12 cellular contexts compared by ENCODE assay signal in genomic region chr20:51388756-51389542, GRCh38.
A peak's percentile ranks its signal among the peaks of the same experiment; 100 is the strongest.
DNase-seq lines count a peak whose midpoint lies in the region; ATAC-seq and TF ChIP-seq lines count a peak whose summit lies in the region.
"Had no signal": no experiment of that assay in that cellular context is flagged by ENCODE, and none has a peak within 500 bp of the region (broad histone marks: within the 10 kb centered on the region; RNA-seq: fewer than 3 reads in every experiment).

No MANE protein-coding gene starts in this region.

- no peaks in the 10 kb centered on the region for H3F3A ChIP-seq in OCI-LY1 (ENCODE audit: insufficient read depth, low read length)

- no peaks in the 10 kb centered on the region for H3K27me3 Mint-ChIP-seq in activated CD4-positive, alpha-beta T cell treated with anti-CD3 and anti-CD28 coated beads for 36 hours
- H3K27me3 Mint-ChIP-seq in central memory CD8-positive, alpha-beta T cell, result no peaks in the 10 kb centered on the region
- H3K27me3 Mint-ChIP-seq in progenitor cell of endocrine pancreas, result peaks cover 10% of the 10 kb centered on the region

- H3K4me1 ChIP-seq in OCI-LY1 (ENCODE audit: insufficient read depth, low read length, severe bottlenecking) (peaks cover 80% of the 10 kb centered on the region), ovary (ENCODE audit: insufficient read depth) (peaks cover 1% of the 10 kb centered on the region)

- no peak for ATAC-seq in activated CD4-positive, alpha-beta T cell treated with anti-CD3 and anti-CD28 coated beads for 36 hours
- ATAC-seq in central memory CD8-positive, alpha-beta T cell (replicated peaks; ENCODE audit: extremely low read depth, poor library complexity, severe bottlenecking), result no peak
- ATAC-seq in omental fat pad (ENCODE audit: low FRiP score) (no peak), HG02852 (IDR thresholded peaks at IDR 0.05; ENCODE audit: unreplicated experiment) (no peak)

- peaks cover 66% of the 10 kb centered on the region for H3K4me1 Mint-ChIP-seq in activated CD4-positive, alpha-beta T cell treated with anti-CD3 and anti-CD28 coated beads for 36 hours
- peaks cover 77% of the 10 kb centered on the region for H3K4me1 Mint-ChIP-seq in central memory CD8-positive, alpha-beta T cell
- peaks cover 24% of the 10 kb centered on the region for H3K4me1 Mint-ChIP-seq in progenitor cell of endocrine pancreas (ENCODE audit: low read depth)

- H2AFZ ChIP-seq in OCI-LY1 (ENCODE audit: low read length), result no peak overlapping the region

- no peak for TF ChIP-seq EP300 in ovary (IDR thresholded peaks at IDR 0.05)

- no peaks in the 10 kb centered on the region for H3K27me3 ChIP-seq in OCI-LY1 (ENCODE audit: insufficient read depth, low read length)
- H3K27me3 ChIP-seq in ovary, result no peaks in the 10 kb centered on the region

- POLR2A ChIA-PET in activated CD4-positive, alpha-beta T cell treated with anti-CD3 and anti-CD28 coated beads for 36 hours (lab: Charles Lee), result interaction anchor here (0.6 kb wide), 2 partner anchors 27 to 140 kb away, joined by 3 to 4 read pairs; no protein-coding TSS in a partner anchor

- no peaks in the 10 kb centered on the region for H3K79me2 ChIP-seq in OCI-LY1 (ENCODE audit: insufficient read depth, low read length)

- peak overlapping the region; percentile 98 for H3K27ac ChIP-seq in OCI-LY1 (ENCODE audit: low read depth, low read length, poor library complexity, severe bottlenecking)
- no peak overlapping the region for H3K27ac ChIP-seq in ovary

- H4K20me1 ChIP-seq in OCI-LY1 (ENCODE audit: insufficient read depth, low read length), result no peaks in the 10 kb centered on the region

- WGBS in ovary, 3 donors, result 65 to 71% (median 67%) methylated on average over 7 of the region's 7 CpGs

- H3K36me3 Mint-ChIP-seq in activated CD4-positive, alpha-beta T cell treated with anti-CD3 and anti-CD28 coated beads for 36 hours (ENCODE audit: low read depth), result peaks cover 54% of the 10 kb centered on the region
- peaks cover 51% of the 10 kb centered on the region for H3K36me3 Mint-ChIP-seq in central memory CD8-positive, alpha-beta T cell (ENCODE audit: insufficient read depth)
- peaks cover 4% of the 10 kb centered on the region for H3K36me3 Mint-ChIP-seq in progenitor cell of endocrine pancreas (ENCODE audit: insufficient read depth)

- DNase-seq in activated CD4-positive, alpha-beta T cell treated with anti-CD3 and anti-CD28 coated beads for 36 hours, result no peak
- no peak for DNase-seq in activated CD4-positive, alpha-beta T cell treated with anti-CD3 and anti-CD28 coated beads for 4 hours
- no peak for DNase-seq in central memory CD8-positive, alpha-beta T cell (ENCODE audit: low spot score in 2 of 2)
- DNase-seq in progenitor cell of endocrine pancreas (ENCODE audit: low spot score, unreplicated experiment) (no peak), ovary (no peak), omental fat pad (ENCODE audit: low spot score) (no peak)
- DNase-seq: activated CD8-positive, alpha-beta memory T cell treated with anti-CD3 and anti-CD28 coated beads, Interleukin-2, amount 50 U/mL, for 48 hours; cerebellar nuclear complex; GDM1; NK-92 treated with Interleukin-12 subunit alpha and Interleukin-12 subunit beta, amount 100 ng/mL, for 24 hours had no signal

- no peaks in the 10 kb centered on the region for H3K9me3 Mint-ChIP-seq in activated CD4-positive, alpha-beta T cell treated with anti-CD3 and anti-CD28 coated beads for 36 hours (ENCODE audit: low read depth)
- no peaks in the 10 kb centered on the region for H3K9me3 Mint-ChIP-seq in central memory CD8-positive, alpha-beta T cell
- no peaks in the 10 kb centered on the region for H3K9me3 Mint-ChIP-seq in progenitor cell of endocrine pancreas (ENCODE audit: low read depth)

- H3K9me2 ChIP-seq in OCI-LY1 (ENCODE audit: low read depth, low read length), result no peaks in the 10 kb centered on the region

- CTCF ChIA-PET in activated CD4-positive, alpha-beta T cell treated with anti-CD3 and anti-CD28 coated beads for 36 hours (lab: Charles Lee), result interaction anchor here (0.6 to 1.2 kb wide), 5 partner anchors 9 to 235 kb away, joined by 3 to 7 read pairs (median 4); no protein-coding TSS in a partner anchor

- no peak overlapping the region for H3K4me3 Mint-ChIP-seq in activated CD4-positive, alpha-beta T cell treated with anti-CD3 and anti-CD28 coated beads for 36 hours
- H3K4me3 Mint-ChIP-seq in central memory CD8-positive, alpha-beta T cell, result peak overlapping the region; percentile 56
- no peak overlapping the region for H3K4me3 Mint-ChIP-seq in progenitor cell of endocrine pancreas (ENCODE audit: low read depth)

- H3K9ac ChIP-seq in OCI-LY1 (ENCODE audit: low read length), result peak overlapping the region; percentile 18; the same call in 1 of the 2 replicates

- H3K27ac Mint-ChIP-seq in activated CD4-positive, alpha-beta T cell treated with anti-CD3 and anti-CD28 coated beads for 36 hours, result peak overlapping the region; percentile 61
- peak overlapping the region; percentile 67 for H3K27ac Mint-ChIP-seq in central memory CD8-positive, alpha-beta T cell (ENCODE audit: low read depth)
- H3K27ac Mint-ChIP-seq in progenitor cell of endocrine pancreas, result peak overlapping the region; percentile 92

- TF ChIP-seq CTCF in OCI-LY1 (IDR thresholded peaks at IDR 0.05; ENCODE audit: low read length), result no peak
- no peak for TF ChIP-seq CTCF in progenitor cell of endocrine pancreas (IDR thresholded peaks at IDR 0.05; ENCODE audit: unreplicated experiment)
- no peak for TF ChIP-seq CTCF in ovary (IDR thresholded peaks at IDR 0.05)
- TF ChIP-seq CTCF in omental fat pad (IDR thresholded peaks at IDR 0.05), result no peak

- no peak overlapping the region for H3K4me2 ChIP-seq in OCI-LY1 (ENCODE audit: low read length)

- no peak for TF ChIP-seq POLR2A in ovary (IDR thresholded peaks at IDR 0.05)

- intact Hi-C loops in activated CD4-positive, alpha-beta T cell treated with anti-CD3 and anti-CD28 coated beads for 36 hours (cut with DNase I, micrococcal nuclease), result loop anchor here (1.0 to 5.0 kb wide), 4 partner anchors 11 to 208 kb away; no protein-coding TSS in a partner anchor
- intact Hi-C loops in ovary (cut with DNase I), result no loop called here

- H3K9me3 ChIP-seq in OCI-LY1 (ENCODE audit: low read length) (no peaks in the 10 kb centered on the region), ovary (no peaks in the 10 kb centered on the region)

- no peak overlapping the region for H3K4me3 ChIP-seq in OCI-LY1 (ENCODE audit: low read depth, low read length, poor library complexity, severe bottlenecking)
- no peak overlapping the region for H3K4me3 ChIP-seq in ovary

- peaks cover 46% of the 10 kb centered on the region for H3K36me3 ChIP-seq in OCI-LY1 (ENCODE audit: insufficient read depth, low read length)
- no peaks in the 10 kb centered on the region for H3K36me3 ChIP-seq in ovary

Comparison
In these comparisons a context has a peak if more than half of its experiments do, and no peak if none do; other contexts are left out.
1. intact Hi-C loops: an anchor here in activated CD4-positive, alpha-beta T cell treated with anti-CD3 and anti-CD28 coated beads for 36 hours (1.0 to 5.0 kb wide); none called in ovary.